ENCODE assay signal across 8 cellular contexts in the genomic region with DNA sequence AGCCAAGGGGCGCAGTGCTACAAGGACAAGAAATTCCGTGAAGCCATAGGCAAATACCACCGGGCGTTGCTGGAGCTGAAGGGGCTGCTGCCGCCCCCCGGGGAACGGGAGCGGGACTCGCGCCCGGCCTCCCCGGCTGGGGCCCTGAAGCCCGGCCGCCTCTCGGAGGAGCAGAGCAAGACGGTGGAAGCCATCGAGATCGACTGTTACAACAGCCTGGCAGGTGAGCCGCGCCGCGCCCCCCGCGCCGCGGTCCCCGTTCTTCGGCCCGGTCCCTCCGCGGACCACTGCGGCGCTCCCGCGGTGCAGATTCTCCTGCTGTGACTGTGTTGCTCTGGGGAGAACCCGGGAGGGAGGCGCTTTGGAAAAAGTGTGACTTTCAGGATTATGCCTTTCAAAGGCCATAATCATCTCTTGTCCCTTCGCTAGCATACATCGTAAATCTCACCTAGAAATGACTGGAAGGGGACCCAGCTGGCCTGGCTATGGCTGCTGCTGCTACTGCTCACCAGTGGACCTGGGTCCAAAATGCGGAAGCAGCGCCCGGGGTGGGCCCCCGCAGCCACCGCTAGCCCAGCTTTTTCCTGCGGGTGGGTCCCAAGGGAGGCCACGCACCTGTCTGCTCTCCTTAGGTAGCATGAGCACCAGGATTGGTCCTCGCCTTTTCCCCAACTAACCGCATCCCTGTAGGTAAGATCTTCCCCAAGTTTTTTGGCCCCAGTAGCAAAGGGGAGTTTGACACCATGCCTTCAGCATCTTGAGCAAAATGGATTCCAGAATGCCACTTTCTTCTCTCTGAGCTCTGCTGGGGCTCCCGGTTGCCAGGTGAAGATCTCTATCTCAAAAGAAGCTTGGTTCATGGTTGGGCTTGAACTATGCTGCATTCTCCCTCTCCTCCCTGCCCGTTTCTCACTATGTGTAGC. TPM values are rescaled to one million over a fixed set of nuclear protein-coding genes. Genes with fewer than 3 reads are reported as not detected.
DNase-seq lines count a peak whose midpoint lies in the region; ATAC-seq and TF ChIP-seq lines count a peak whose summit lies in the region.

No MANE protein-coding gene starts in this region.

- no peaks in the 10 kb centered on the region for H4K20me1 ChIP-seq in Loucy (ENCODE audit: insufficient read depth, low read length, poor library complexity, severe bottlenecking)

- peak overlapping the region; percentile 91 for H2AFZ ChIP-seq in Loucy (ENCODE audit: low read length)

- peak overlapping the region; percentile 94 for H3K4me2 ChIP-seq in Loucy (ENCODE audit: low read depth, low read length, poor library complexity, severe bottlenecking)

- no peaks in the 10 kb centered on the region for H3K36me3 ChIP-seq in Loucy (ENCODE audit: insufficient read depth, low read length)

- H3K27me3 ChIP-seq in Loucy (ENCODE audit: insufficient read depth, low read length, poor library complexity, severe bottlenecking): no peaks in the 10 kb centered on the region

- H3K9me3 Mint-ChIP-seq in activated T-cell treated with anti-CD3 and anti-CD28 coated beads, Interleukin-2, amount 50 U/mL, for 4 hours: no peaks in the 10 kb centered on the region

- H3K4me1 ChIP-seq in Loucy (ENCODE audit: insufficient read depth, low read length, poor library complexity, severe bottlenecking): peaks cover 47% of the 10 kb centered on the region

- peak; percentile 40 to 45 for ATAC-seq in activated T-cell treated with anti-CD3 and anti-CD28 coated beads, Interleukin-2, amount 50 U/mL, for 4 hours
- ATAC-seq in sciatic nerve (no peak), HG02840 (IDR thresholded peaks at IDR 0.05; ENCODE audit: low FRiP score, unreplicated experiment) (no peak)

- TF ChIP-seq POLR2A in GM18526 (IDR thresholded peaks at IDR 0.05; ENCODE audit: extremely low read depth, insufficient read length): peak; percentile 42

- H3K9me2 ChIP-seq in Loucy (replicated peaks; ENCODE audit: low read depth, low read length): no peaks in the 10 kb centered on the region

- H3K36me3 Mint-ChIP-seq in activated T-cell treated with anti-CD3 and anti-CD28 coated beads, Interleukin-2, amount 50 U/mL, for 4 hours (ENCODE audit: insufficient read depth): no peaks in the 10 kb centered on the region

- POLR2A ChIA-PET in AG04449 (lab: Yijun Ruan, JAX): no interaction called here

- H3F3A ChIP-seq in Loucy (ENCODE audit: low read depth): no peaks in the 10 kb centered on the region

- no peaks in the 10 kb centered on the region for H3K9me3 ChIP-seq in Loucy (ENCODE audit: insufficient read depth, low read depth, low read length)

- CTCF ChIA-PET in AG04449 (lab: Yijun Ruan, JAX): no interaction called here

- peaks cover 56% of the 10 kb centered on the region for H3K4me1 Mint-ChIP-seq in activated T-cell treated with anti-CD3 and anti-CD28 coated beads, Interleukin-2, amount 50 U/mL, for 4 hours (ENCODE audit: low read depth)

- peak overlapping the region; percentile 73 for H3K9ac ChIP-seq in Loucy (ENCODE audit: low read depth, low read length, poor library complexity, severe bottlenecking)

- H3K79me2 ChIP-seq in Loucy (ENCODE audit: insufficient read depth, low read length): peaks cover 54% of the 10 kb centered on the region

- peak overlapping the region; percentile 49 for H3K4me3 ChIP-seq in AG04449 (ENCODE audit: low read depth, low read length)
- H3K4me3 ChIP-seq in Loucy (ENCODE audit: low read length, poor library complexity, severe bottlenecking): peak overlapping the region; percentile 87
- peak overlapping the region; percentile 55 for H3K4me3 ChIP-seq in fibroblast of the aortic adventitia (ENCODE audit: low read depth, low read length)

- DNase-seq in AG04449 (ENCODE audit: low read depth, low spot score) (no peak), fibroblast of the aortic adventitia (ENCODE audit: low read depth) (no peak), occipital lobe (lab: John Stamatoyannopoulos, UW) (peak; percentile 5), sciatic nerve (ENCODE audit: low spot score) (no peak)
- peak; percentile 14 for DNase-seq in activated T-cell treated with anti-CD3 and anti-CD28 coated beads, Interleukin-2, amount 50 U/mL, for 4 hours

- intact Hi-C loops in sciatic nerve (cut with DNase I): no loop called here

- peak overlapping the region; percentile 94 for H3K4me3 Mint-ChIP-seq in activated T-cell treated with anti-CD3 and anti-CD28 coated beads, Interleukin-2, amount 50 U/mL, for 4 hours

- no peaks in the 10 kb centered on the region for H3K27me3 Mint-ChIP-seq in activated T-cell treated with anti-CD3 and anti-CD28 coated beads, Interleukin-2, amount 50 U/mL, for 4 hours (ENCODE audit: low read depth)

- TF ChIP-seq CTCF in AG04449 (IDR thresholded peaks at IDR 0.05; ENCODE audit: insufficient read depth, low read length, missing control alignments): no peak
- no peak for TF ChIP-seq CTCF in Loucy (conservative IDR thresholded peaks at IDR 0.05; ENCODE audit: low read length)
- no peak for TF ChIP-seq CTCF in fibroblast of the aortic adventitia (IDR thresholded peaks at IDR 0.05; ENCODE audit: insufficient read depth, low read length)

RNA-seq across cellular contexts. Expression of gene TTC9, which starts 0.9 kb away (rescaled TPM):
- 1 to 10 TPM; 3.2 to 4.0 (median 3.6) TPM for total RNA-seq in activated T-cell treated with anti-CD3 and anti-CD28 coated beads, Interleukin-2, amount 50 U/mL, for 4 hours
- 0.16 and 0.45 TPM in 2 replicates for total RNA-seq in fibroblast of the aortic adventitia (ENCODE audit: low replicate concordance)
- 22.9 TPM for total RNA-seq in occipital lobe
- total RNA-seq in sciatic nerve: 11.1 TPM

RNA-seq across cellular contexts. Expression of gene MED6, which starts 42.1 kb away (rescaled TPM):
- 10 to 100 TPM; 55.7 to 59.9 (median 57.9) TPM for total RNA-seq in activated T-cell treated with anti-CD3 and anti-CD28 coated beads, Interleukin-2, amount 50 U/mL, for 4 hours
- 19.7 and 39.6 TPM in 2 replicates for total RNA-seq in fibroblast of the aortic adventitia (ENCODE audit: low replicate concordance)
- 61.3 TPM for total RNA-seq in occipital lobe
- total RNA-seq in sciatic nerve: 44.7 TPM

Comparison
In these comparisons a context has a peak if more than half of its experiments do, and no peak if none do; other contexts are left out.
1. DNase-seq: peak in activated T-cell treated with anti-CD3 and anti-CD28 coated beads, Interleukin-2, amount 50 U/mL, for 4 hours (single experiment) and occipital lobe (single experiment); none in AG04449 (single experiment), fibroblast of the aortic adventitia (single experiment) and sciatic nerve (single experiment).
2. ATAC-seq: peak in activated T-cell treated with anti-CD3 and anti-CD28 coated beads, Interleukin-2, amount 50 U/mL, for 4 hours (2 of 2); none in sciatic nerve (single experiment) and HG02840 (single experiment).
3. Peak in every context shown above with its lines, with median percentiles within 50 percentile points of each other: H3K4me3 ChIP-seq.